Comparison of ENCODE assay signal across 9 cellular contexts in genomic region chr2:112881217-112882000, GRCh38. TPM values are rescaled to one million over a fixed set of nuclear protein-coding genes. Genes with fewer than 3 reads are reported as not detected.
DNase-seq lines count a peak whose midpoint lies in the region; ATAC-seq and TF ChIP-seq lines count a peak whose summit lies in the region.
"Had no signal": no experiment of that assay in that cellular context is flagged by ENCODE, and none has a peak within 500 bp of the region (broad histone marks: within the 10 kb centered on the region; RNA-seq: fewer than 3 reads in every experiment).

No MANE protein-coding gene starts in this region.

- POLR2A ChIA-PET in AG04449 (lab: Yijun Ruan, JAX) = no interaction called here

- ATAC-seq in GM18499 (IDR thresholded peaks at IDR 0.05; ENCODE audit: insufficient read depth, unreplicated experiment) (peak; percentile 48), HG02938 (IDR thresholded peaks at IDR 0.05; ENCODE audit: unreplicated experiment) (peak; percentile 69)

- TF ChIP-seq CTCF in AG04449 (IDR thresholded peaks at IDR 0.05; ENCODE audit: insufficient read depth, low read length, missing control alignments) = no peak

- no peak overlapping the region for H3K4me3 ChIP-seq in AG04449 (ENCODE audit: low read depth, low read length)
- H3K4me3 ChIP-seq: upper lobe of left lung had no signal

- DNase-seq in AG04449 (ENCODE audit: low read depth, low spot score) (peak; percentile 31), RPMI7951 (ENCODE audit: low read depth) (peak; percentile 99), fibroblast of peridontal ligament (ENCODE audit: extremely low read depth) (peak; percentile 54), NCI-H187 (lab: John Stamatoyannopoulos, UW) (no peak), NCI-H345 treated with DMSO at 0.1 percent for 48 hours (lab: John Stamatoyannopoulos, UW; ENCODE audit: unreplicated experiment) (no peak)
- DNase-seq in stimulated activated CD8-positive, alpha-beta memory T cell treated with anti-CD3 and anti-CD28 coated beads, Interleukin-4, amount 100 ng/mL, for 48 hours = peak; percentile 67

- CTCF ChIA-PET in AG04449 (lab: Yijun Ruan, JAX) = interaction anchor here (3.0 kb wide), 1 partner anchor 132 kb away, joined by 22 read pairs; no protein-coding TSS in a partner anchor

RNA-seq across cellular contexts. Expression of gene IL37, which starts 29.6 kb away (rescaled TPM):
- total RNA-seq in RPMI7951 (2014; rRNA removed; shearing (Covaris generic)) = 0.36 and 0.49 TPM in 2 replicates

RNA-seq across cellular contexts. Expression of gene IL1B, which starts 44.8 kb away (rescaled TPM):
- total RNA-seq in RPMI7951 (2014; rRNA removed; shearing (Covaris generic)) = 57.5 and 71.6 TPM in 2 replicates

Comparison
In these comparisons a context has a peak if more than half of its experiments do, and no peak if none do; other contexts are left out.
1. DNase-seq: peak in AG04449 (single experiment), RPMI7951 (single experiment), fibroblast of peridontal ligament (single experiment) and stimulated activated CD8-positive, alpha-beta memory T cell treated with anti-CD3 and anti-CD28 coated beads, Interleukin-4, amount 100 ng/mL, for 48 hours (single experiment); none in NCI-H187 (0 of 2) and NCI-H345 treated with DMSO at 0.1 percent for 48 hours (single experiment).